Comparison of ENCODE assay signal across 27 cellular contexts in the genomic region with DNA sequence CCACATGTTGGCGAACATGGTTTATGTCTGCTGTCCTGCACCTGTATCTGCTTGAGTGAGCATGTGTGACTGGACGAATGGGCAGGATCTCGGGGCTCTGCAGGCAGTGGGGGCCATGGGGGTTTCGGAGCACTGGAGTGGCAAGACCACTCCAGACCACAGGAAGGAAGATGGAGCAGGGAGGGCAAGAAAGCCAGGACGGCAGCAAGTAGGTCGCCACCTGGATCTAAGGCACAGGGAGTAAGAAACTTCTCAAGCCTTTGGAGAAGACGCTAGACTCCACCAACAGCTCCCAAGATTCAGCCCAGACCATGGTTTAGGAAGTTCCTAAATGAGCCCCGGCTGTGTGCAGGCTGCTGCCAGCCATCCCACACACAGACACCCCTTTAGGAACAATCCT. TPM values are rescaled to one million over a fixed set of nuclear protein-coding genes. Genes with fewer than 3 reads are reported as not detected.
A peak's percentile ranks its signal among the peaks of the same experiment; 100 is the strongest.
DNase-seq lines count a peak whose midpoint lies in the region; ATAC-seq and TF ChIP-seq lines count a peak whose summit lies in the region.
"Had no signal": no experiment of that assay in that cellular context is flagged by ENCODE, and none has a peak within 500 bp of the region (broad histone marks: within the 10 kb centered on the region; RNA-seq: fewer than 3 reads in every experiment).

No MANE protein-coding gene starts in this region.

- no peaks in the 10 kb centered on the region for H3K27me3 Mint-ChIP-seq in CD4-positive, alpha-beta memory T cell
- H3K27me3 Mint-ChIP-seq in brain: no peaks in the 10 kb centered on the region
- no peaks in the 10 kb centered on the region for H3K27me3 Mint-ChIP-seq in neural progenitor cell (ENCODE audit: insufficient read depth, low read depth)
- H3K27me3 Mint-ChIP-seq in GM23338 (ENCODE audit: insufficient read depth, low read depth, poor library complexity): peaks cover 9% of the 10 kb centered on the region
- H3K27me3 Mint-ChIP-seq: CD4-positive, alpha-beta T cell had no signal

- H3K4me2 ChIP-seq in neural progenitor cell (no peak overlapping the region), GM23338 (no peak overlapping the region)
- H3K4me2 ChIP-seq: A549; BLaER1 treated with 17β-estradiol and CSF1 and Interleukin-3, amounts not matched to agents 10 nM and 100 nM had no signal

- no peaks in the 10 kb centered on the region for H3K27me3 ChIP-seq in CD4-positive, alpha-beta memory T cell (ENCODE audit: insufficient read depth, low read length)
- H3K27me3 ChIP-seq in neural progenitor cell: no peaks in the 10 kb centered on the region
- H3K27me3 ChIP-seq in GM23338 (ENCODE audit: insufficient read depth): no peaks in the 10 kb centered on the region
- H3K27me3 ChIP-seq: MG63, SJSA1 had no signal

- peaks cover 16 to 27% of the 10 kb centered on the region in 2 donors for H3K36me3 Mint-ChIP-seq in CD4-positive, alpha-beta memory T cell
- H3K36me3 Mint-ChIP-seq in brain: peaks cover 28% of the 10 kb centered on the region
- H3K36me3 Mint-ChIP-seq in neural progenitor cell: peaks cover 2% of the 10 kb centered on the region
- peaks cover 7% of the 10 kb centered on the region for H3K36me3 Mint-ChIP-seq in GM23338 (ENCODE audit: low read depth)

- H3K9me3 ChIP-seq in CD4-positive, alpha-beta memory T cell (ENCODE audit: control insufficient read depth in 1 of 2, low read length in 2 of 2): no peaks in the 10 kb centered on the region
- H3K9me3 ChIP-seq in neural progenitor cell (ENCODE audit: low read depth): no peaks in the 10 kb centered on the region
- H3K9me3 ChIP-seq: A549; BLaER1 treated with 17β-estradiol and CSF1 and Interleukin-3, amounts not matched to agents 10 nM and 100 nM; MG63; SJSA1 had no signal

- H3F3A ChIP-seq in neural progenitor cell (ENCODE audit: low read depth) (peaks cover 11% of the 10 kb centered on the region), GM23338 (replicated peaks; ENCODE audit: low read depth) (no peaks in the 10 kb centered on the region)

- CTCF ChIA-PET in CD4-positive, alpha-beta memory T cell (lab: Charles Lee; ENCODE audit: partially characterized antibody): no interaction called here

- H4K20me1 ChIP-seq in neural progenitor cell (ENCODE audit: low read depth) (peaks cover 7% of the 10 kb centered on the region), GM23338 (replicated peaks; ENCODE audit: insufficient read depth) (peaks cover 11% of the 10 kb centered on the region; the same call in 1 of the 2 replicates)

- no peak overlapping the region for H3K4me3 ChIP-seq in CD4-positive, alpha-beta memory T cell (ENCODE audit: low read length in 2 of 2)
- H3K4me3 ChIP-seq in neural progenitor cell (no peak overlapping the region), GM23338 (no peak overlapping the region)
- H3K4me3 ChIP-seq: A549; BLaER1 treated with 17β-estradiol and CSF1 and Interleukin-3, amounts not matched to agents 10 nM and 100 nM; MG63; SJSA1 had no signal

- no peak for ATAC-seq in GM23338
- ATAC-seq: A549 had no signal

- H3K4me1 Mint-ChIP-seq in CD4-positive, alpha-beta memory T cell: peaks cover 11 to 37% (median 16%) of the 10 kb centered on the region in 4 donors
- peaks cover 37% of the 10 kb centered on the region for H3K4me1 Mint-ChIP-seq in brain
- peaks cover 42% of the 10 kb centered on the region for H3K4me1 Mint-ChIP-seq in neural progenitor cell
- H3K4me1 Mint-ChIP-seq in GM23338: peaks cover 10% of the 10 kb centered on the region

- H3K9ac ChIP-seq in neural progenitor cell: no peak overlapping the region

- intact Hi-C loops in CD4-positive, alpha-beta memory T cell (cut with micrococcal nuclease): no loop called here

- H3K9me2 ChIP-seq in GM23338 (ENCODE audit: insufficient read depth): no peaks in the 10 kb centered on the region

- peak overlapping the region in 5 of 7 donors; percentile 52 to 87 (median 83) for H3K27ac Mint-ChIP-seq in CD4-positive, alpha-beta memory T cell
- peak overlapping the region in 4 of 5 experiments; percentile 62 to 86 (median 72) for H3K27ac Mint-ChIP-seq in brain
- peak overlapping the region; percentile 44 for H3K27ac Mint-ChIP-seq in neural progenitor cell
- no peak overlapping the region for H3K27ac Mint-ChIP-seq in GM23338
- H3K27ac Mint-ChIP-seq: CD4-positive, alpha-beta T cell had no signal

- no peak overlapping the region for H3K27ac ChIP-seq in CD4-positive, alpha-beta memory T cell (ENCODE audit: low read depth, low read length)
- H3K27ac ChIP-seq in neural progenitor cell: no peak overlapping the region
- H3K27ac ChIP-seq in GM23338 (ENCODE audit: low read depth): no peak overlapping the region
- H3K27ac ChIP-seq: A549; BLaER1 treated with 17β-estradiol and CSF1 and Interleukin-3, amounts not matched to agents 10 nM and 100 nM; SJSA1 had no signal

- H3K4me3 Mint-ChIP-seq in CD4-positive, alpha-beta memory T cell: no peak overlapping the region
- H3K4me3 Mint-ChIP-seq in brain: no peak overlapping the region
- H3K4me3 Mint-ChIP-seq in neural progenitor cell: no peak overlapping the region
- H3K4me3 Mint-ChIP-seq in GM23338: no peak overlapping the region
- H3K4me3 Mint-ChIP-seq: CD4-positive, alpha-beta T cell had no signal

- H3K4me1 ChIP-seq in CD4-positive, alpha-beta memory T cell (ENCODE audit: insufficient read depth, low read length): peaks cover 14% of the 10 kb centered on the region
- H3K4me1 ChIP-seq in neural progenitor cell (peaks cover 16% of the 10 kb centered on the region), GM23338 (ENCODE audit: insufficient read depth) (no peaks in the 10 kb centered on the region)
- H3K4me1 ChIP-seq: A549 had no signal

- in situ Hi-C loops in G401 (cut with HindIII; ENCODE audit: low sequenced_read_pairs): no loop called here

- no peaks in the 10 kb centered on the region for H3K9me3 Mint-ChIP-seq in CD4-positive, alpha-beta memory T cell
- H3K9me3 Mint-ChIP-seq in brain: no peaks in the 10 kb centered on the region
- H3K9me3 Mint-ChIP-seq in neural progenitor cell: no peaks in the 10 kb centered on the region
- no peaks in the 10 kb centered on the region; the same call in 2 of the 3 replicates for H3K9me3 Mint-ChIP-seq in GM23338
- H3K9me3 Mint-ChIP-seq: CD4-positive, alpha-beta T cell had no signal

- peaks cover 6% of the 10 kb centered on the region for H3K36me3 ChIP-seq in CD4-positive, alpha-beta memory T cell (ENCODE audit: insufficient read depth, low read length)
- H3K36me3 ChIP-seq in neural progenitor cell (no peaks in the 10 kb centered on the region), GM23338 (ENCODE audit: insufficient read depth) (no peaks in the 10 kb centered on the region; the same call in 1 of the 2 replicates)
- H3K36me3 ChIP-seq: MG63 had no signal

- TF ChIP-seq CTCF in brain (conservative IDR thresholded peaks at IDR 0.05) (no peak), neural progenitor cell (IDR thresholded peaks at IDR 0.05) (no peak), GM23338 (conservative IDR thresholded peaks at IDR 0.05; ENCODE audit: low read depth in 2 of 2) (no peak)

- POLR2A ChIA-PET in CD4-positive, alpha-beta memory T cell (lab: Charles Lee; ENCODE audit: partially characterized antibody): interaction anchor here (1.2 kb wide), 1 partner anchor 25 kb away, joined by 3 read pairs; no protein-coding TSS in a partner anchor

- DNase-seq in CD4-positive, alpha-beta memory T cell: no peak
- DNase-seq in G401 (ENCODE audit: low spot score) (peak; percentile 36), neural progenitor cell (ENCODE audit: low spot score) (no peak), islet precursor cell (no peak), GM23338 (ENCODE audit: low spot score) (no peak), NCI-H2196 (lab: John Stamatoyannopoulos, UW; ENCODE audit: unreplicated experiment) (no peak)
- DNase-seq in activated CD8-positive, alpha-beta memory T cell treated with anti-CD3 and anti-CD28 coated beads, Interleukin-2, amount 50 U/mL, for 48 hours: no peak
- DNase-seq: AML-193; CD4-positive, alpha-beta T cell; DMS 273 treated with DMSO at 0.1 percent for 48 hours; DMS79; EL; GF-D8; KG1; MG63; NCI-H1105 treated with DMSO at 0.1 percent for 48 hours; NCI-H146; NCI-H1930; NCI-H2107; NCI-H446; NCI-H524 treated with DMSO at 0.1 percent for 48 hours; NCI-H774; Right ventricle myocardium superior had no signal

- no peak overlapping the region for H2AFZ ChIP-seq in neural progenitor cell (replicated peaks)
- H2AFZ ChIP-seq in GM23338: no peak overlapping the region

- H3K79me2 ChIP-seq in neural progenitor cell (ENCODE audit: low read depth) (no peaks in the 10 kb centered on the region), GM23338 (replicated peaks; ENCODE audit: insufficient read depth) (peaks cover 12% of the 10 kb centered on the region; the same call in 1 of the 2 replicates)

TF ChIP-seq in GM23338, 12 proteins besides CTCF, POLR2A, EP300 and RAD21 (continues in another document):
- TF ChIP-seq JUNB (IDR thresholded peaks at IDR 0.05; ENCODE audit: unreplicated experiment): no peak

RNA-seq across cellular contexts. Expression of a gene that starts 32.8 kb away (rescaled TPM):
- total RNA-seq in CD4-positive, alpha-beta memory T cell: 1 to 10 TPM; 1.6 TPM
- polyA plus RNA-seq in CD4-positive, alpha-beta memory T cell: 1 to 10 TPM; 1.4 to 2.4 TPM
- total RNA-seq in G401 (2014; rRNA removed; shearing (Covaris generic)): 7.0 and 14.2 TPM in 2 replicates
- polyA plus RNA-seq in brain (ENCODE audit: insufficient read depth, low read depth, low replicate concordance): 5.0 TPM
- 4.8 and 6.7 TPM in 2 replicates for total RNA-seq in neural progenitor cell (ENCODE audit: low replicate concordance)
- total RNA-seq in GM23338 (2014; rRNA removed; shearing (Covaris generic)): 1.2 and 1.9 TPM in 2 replicates
- 2.5 and 3.9 TPM in 2 replicates for polyA plus RNA-seq in GM23338 (2016; fragmentation: Nextera tagmentation; extraction: Ambion mirVana)

RNA-seq across cellular contexts. Expression of a gene that starts 33.5 kb away (rescaled TPM):
- 10 to 100 TPM; 44.2 to 44.6 TPM for total RNA-seq in CD4-positive, alpha-beta memory T cell
- polyA plus RNA-seq in CD4-positive, alpha-beta memory T cell: 10 to 100 TPM; 22.9 to 24.8 TPM
- 11.9 and 15.4 TPM in 2 replicates for total RNA-seq in G401 (2014; rRNA removed; shearing (Covaris generic))
- polyA plus RNA-seq in brain (ENCODE audit: insufficient read depth, low read depth, low replicate concordance) (33.4 TPM), GM23338 (2016; fragmentation: Nextera tagmentation; extraction: Ambion mirVana) (4.5 and 7.0 TPM in 2 replicates)
- 5.8 and 19.8 TPM in 2 replicates for total RNA-seq in neural progenitor cell (ENCODE audit: low replicate concordance)
- total RNA-seq in GM23338 (2014; rRNA removed; shearing (Covaris generic)): 11.3 and 23.8 TPM in 2 replicates

RNA-seq across cellular contexts. Expression of a gene that starts 42.1 kb away (rescaled TPM):
- total RNA-seq in CD4-positive, alpha-beta memory T cell: 10 to 100 TPM; 67.2 to 72.1 TPM
- polyA plus RNA-seq in CD4-positive, alpha-beta memory T cell: 100 to 1,000 TPM; 133 to 172 TPM
- 26.7 and 40.8 TPM in 2 replicates for total RNA-seq in G401 (2014; rRNA removed; shearing (Covaris generic))
- polyA plus RNA-seq in brain (ENCODE audit: insufficient read depth, low read depth, low replicate concordance) (82.0 TPM), GM23338 (2016; fragmentation: Nextera tagmentation; extraction: Ambion mirVana) (75.0 and 80.2 TPM in 2 replicates)
- total RNA-seq in neural progenitor cell (ENCODE audit: low replicate concordance): 32.5 and 39.1 TPM in 2 replicates
- 35.9 and 42.6 TPM in 2 replicates for total RNA-seq in GM23338 (2014; rRNA removed; shearing (Covaris generic))
